ENCODE assay signal across 1 cellular context in the genomic region with DNA sequence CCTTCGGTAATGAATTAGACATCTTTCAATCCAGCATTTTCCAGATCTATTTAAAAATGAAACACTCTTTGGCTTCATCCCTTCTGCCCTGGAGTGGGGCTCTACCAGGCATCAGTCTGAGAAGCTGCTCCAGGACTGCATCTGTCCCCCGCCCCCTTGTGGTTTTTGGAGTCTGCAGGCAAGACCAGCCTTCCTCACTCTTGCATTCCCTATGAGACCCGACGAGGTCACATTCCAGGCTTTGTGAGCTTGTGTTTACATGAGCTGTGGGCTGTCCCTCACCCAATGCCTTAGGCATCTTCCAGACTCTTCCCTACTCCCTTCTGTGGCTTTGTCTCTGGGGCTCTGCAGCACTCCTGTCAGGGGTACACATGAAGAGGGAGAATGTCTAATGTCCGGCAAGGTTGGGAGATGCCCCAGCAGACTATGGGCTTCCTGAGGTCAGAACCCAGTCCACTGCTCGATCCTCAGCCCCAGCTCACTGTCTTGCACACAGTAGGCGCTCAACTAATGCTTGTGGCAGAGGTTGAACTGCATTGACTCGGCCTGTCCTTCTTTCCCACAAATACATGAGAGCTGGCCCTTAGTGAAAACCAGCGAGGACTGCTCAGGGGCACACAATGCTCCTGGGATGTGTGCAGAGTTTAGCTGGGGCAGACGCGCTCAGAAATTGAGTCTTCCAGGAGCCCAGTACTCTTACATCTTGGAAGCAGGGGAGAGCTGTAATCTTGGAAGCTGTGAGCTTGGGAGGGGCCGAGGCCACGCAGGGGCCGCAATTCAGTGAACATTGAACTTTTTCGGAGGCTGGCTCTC.
TF ChIP-seq lines count a peak whose summit lies in the region.

No MANE protein-coding gene starts in this region.

TF ChIP-seq in HCT116, 20 proteins besides CTCF, POLR2A, EP300 and RAD21 (continued from another document):
- TF ChIP-seq, protein P1, sequence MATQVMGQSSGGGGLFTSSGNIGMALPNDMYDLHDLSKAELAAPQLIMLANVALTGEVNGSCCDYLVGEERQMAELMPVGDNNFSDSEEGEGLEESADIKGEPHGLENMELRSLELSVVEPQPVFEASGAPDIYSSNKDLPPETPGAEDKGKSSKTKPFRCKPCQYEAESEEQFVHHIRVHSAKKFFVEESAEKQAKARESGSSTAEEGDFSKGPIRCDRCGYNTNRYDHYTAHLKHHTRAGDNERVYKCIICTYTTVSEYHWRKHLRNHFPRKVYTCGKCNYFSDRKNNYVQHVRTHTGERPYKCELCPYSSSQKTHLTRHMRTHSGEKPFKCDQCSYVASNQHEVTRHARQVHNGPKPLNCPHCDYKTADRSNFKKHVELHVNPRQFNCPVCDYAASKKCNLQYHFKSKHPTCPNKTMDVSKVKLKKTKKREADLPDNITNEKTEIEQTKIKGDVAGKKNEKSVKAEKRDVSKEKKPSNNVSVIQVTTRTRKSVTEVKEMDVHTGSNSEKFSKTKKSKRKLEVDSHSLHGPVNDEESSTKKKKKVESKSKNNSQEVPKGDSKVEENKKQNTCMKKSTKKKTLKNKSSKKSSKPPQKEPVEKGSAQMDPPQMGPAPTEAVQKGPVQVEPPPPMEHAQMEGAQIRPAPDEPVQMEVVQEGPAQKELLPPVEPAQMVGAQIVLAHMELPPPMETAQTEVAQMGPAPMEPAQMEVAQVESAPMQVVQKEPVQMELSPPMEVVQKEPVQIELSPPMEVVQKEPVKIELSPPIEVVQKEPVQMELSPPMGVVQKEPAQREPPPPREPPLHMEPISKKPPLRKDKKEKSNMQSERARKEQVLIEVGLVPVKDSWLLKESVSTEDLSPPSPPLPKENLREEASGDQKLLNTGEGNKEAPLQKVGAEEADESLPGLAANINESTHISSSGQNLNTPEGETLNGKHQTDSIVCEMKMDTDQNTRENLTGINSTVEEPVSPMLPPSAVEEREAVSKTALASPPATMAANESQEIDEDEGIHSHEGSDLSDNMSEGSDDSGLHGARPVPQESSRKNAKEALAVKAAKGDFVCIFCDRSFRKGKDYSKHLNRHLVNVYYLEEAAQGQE (IDR thresholded peaks at IDR 0.05; ENCODE audit: low read depth), result no peak
- TF ChIP-seq JUND (IDR thresholded peaks at IDR 0.05), result no peak
- TF ChIP-seq ZFX (IDR thresholded peaks at IDR 0.05), result no peak
- no peak for TF ChIP-seq EZH2 (IDR thresholded peaks at IDR 0.05)
- TF ChIP-seq TCF7L2 (IDR thresholded peaks at IDR 0.05; ENCODE audit: borderline replicate concordance, extremely low read depth, insufficient read depth, insufficient read length), result no peak
- TF ChIP-seq SRF (IDR thresholded peaks at IDR 0.05; ENCODE audit: low read depth), result no peak
- TF ChIP-seq YY1 (IDR thresholded peaks at IDR 0.05; ENCODE audit: extremely low read depth, insufficient replicate concordance, low read depth, low read length), result no peak
- no peak for TF ChIP-seq EZH2phosphoT487 (IDR thresholded peaks at IDR 0.05; ENCODE audit: borderline replicate concordance)
- TF ChIP-seq POLR2AphosphoS5 (IDR thresholded peaks at IDR 0.05; ENCODE audit: low read depth, low read length), result no peak
- TF ChIP-seq SIN3A (IDR thresholded peaks at IDR 0.05; ENCODE audit: low read depth), result no peak
- no peak for TF ChIP-seq ELF1 (IDR thresholded peaks at IDR 0.05; ENCODE audit: borderline replicate concordance, low read depth)
- no peak for TF ChIP-seq ZBTB33 (IDR thresholded peaks at IDR 0.05; ENCODE audit: extremely low read depth, insufficient replicate concordance, low read length)
- no peak for TF ChIP-seq FOSL1 (IDR thresholded peaks at IDR 0.05; ENCODE audit: low read depth)
- TF ChIP-seq, protein P2, sequence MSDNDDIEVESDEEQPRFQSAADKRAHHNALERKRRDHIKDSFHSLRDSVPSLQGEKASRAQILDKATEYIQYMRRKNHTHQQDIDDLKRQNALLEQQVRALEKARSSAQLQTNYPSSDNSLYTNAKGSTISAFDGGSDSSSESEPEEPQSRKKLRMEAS (IDR thresholded peaks at IDR 0.05), result no peak
- TF ChIP-seq CEBPB (IDR thresholded peaks at IDR 0.05; ENCODE audit: low read depth), result no peak
